Comparison of ENCODE assay signal across 20 cellular contexts in the genomic region with DNA sequence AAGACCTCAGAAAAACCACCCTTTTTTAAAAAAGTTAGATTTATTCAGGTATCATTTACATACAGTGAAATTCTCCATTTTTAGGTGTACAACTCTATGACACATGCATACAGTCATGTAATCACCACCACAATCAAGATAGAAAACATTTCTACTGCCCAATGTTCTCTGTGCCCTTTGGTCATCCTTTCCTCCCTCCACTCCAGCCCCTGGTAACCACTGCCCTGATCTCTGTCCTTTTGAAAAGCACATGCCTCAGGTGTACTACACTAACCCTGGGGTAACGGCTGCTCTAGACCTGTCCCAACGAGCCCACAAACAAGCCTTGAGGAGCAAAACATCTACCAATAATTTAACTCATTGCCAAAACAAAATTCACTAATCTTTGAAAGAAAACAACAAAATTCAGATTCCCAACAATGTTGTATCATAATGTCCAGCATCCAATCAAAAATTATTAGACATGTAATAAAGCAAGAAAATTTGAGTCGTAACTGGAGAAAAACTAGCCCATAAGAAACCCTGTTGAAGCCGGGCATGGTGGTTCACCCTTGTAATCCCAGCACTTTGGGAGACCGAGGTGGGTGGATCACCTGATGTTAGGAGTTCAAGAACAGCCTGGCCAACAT.
"Had no signal": no experiment of that assay in that cellular context is flagged by ENCODE, and none has a peak within 500 bp of the region (broad histone marks: within the 10 kb centered on the region; RNA-seq: fewer than 3 reads in every experiment).

No MANE protein-coding gene starts in this region.

- H3K27me3 ChIP-seq: hepatocyte, left lung, pancreas, sigmoid colon, spleen, tibial nerve, vagina had no signal

- ATAC-seq: left cardiac atrium; left lung; naive thymus-derived CD8-positive, alpha-beta T cell; pancreas; right cardiac atrium; stimulated activated effector memory CD8-positive, alpha-beta T cell treated with anti-CD3 and anti-CD28 coated beads, Interleukin-12 subunit alpha, Interleukin-12 subunit beta, amount 100 ng/mL, for 72 hours had no signal

- H3K79me2 ChIP-seq: hepatocyte had no signal

- H3K4me1 ChIP-seq: prostate gland, sigmoid colon, tibial nerve, vagina had no signal

- H3K27ac ChIP-seq: hepatocyte, left lung, pancreas, prostate gland, sigmoid colon, vagina had no signal

- H3K9me3 ChIP-seq: left lung, pancreas, prostate gland, vagina had no signal

- DNase-seq: islet precursor cell; kidney glomerular epithelial cell; left cardiac atrium; left lung; naive thymus-derived CD8-positive, alpha-beta T cell; nucleus accumbens; retina; sigmoid colon; small intestine; stimulated activated CD4-positive, alpha-beta T cell treated with anti-CD3 and anti-CD28 coated beads, Interleukin-4, amount 100 ng/mL, for 24 hours; stimulated activated naive CD4-positive, alpha-beta T cell; substantia nigra had no signal

- FAIRE-seq: pancreas, small intestine had no signal

- H3K36me3 ChIP-seq: left lung, pancreas, prostate gland, sigmoid colon, spleen, tibial nerve, vagina had no signal

- H2AFZ ChIP-seq: hepatocyte had no signal

- H3K4me2 ChIP-seq: hepatocyte had no signal

- H3K4me3 ChIP-seq: hepatocyte, left lung, pancreas, prostate gland, sigmoid colon, spleen, tibial nerve, vagina had no signal
